Comparison of ENCODE assay signal across 14 cellular contexts in the genomic region with DNA sequence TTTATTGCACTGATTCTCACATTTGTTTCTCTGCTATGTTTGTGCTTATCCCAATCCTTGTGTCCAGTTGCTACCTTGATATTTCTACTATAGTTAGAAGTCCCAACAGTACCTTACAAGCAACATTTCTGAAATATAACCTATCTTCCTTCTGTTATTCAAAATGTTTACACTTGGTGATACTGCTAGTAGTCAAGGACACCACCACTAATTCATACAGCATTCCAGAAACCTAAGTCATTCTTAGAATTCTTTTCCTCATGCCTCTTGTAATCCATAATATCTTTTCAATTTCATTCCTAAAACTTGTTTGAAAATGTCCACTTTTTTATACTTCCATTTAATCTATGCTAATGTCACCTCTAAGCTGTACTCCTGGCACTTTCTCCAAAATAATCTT.
DNase-seq lines count a peak whose midpoint lies in the region; ATAC-seq lines count a peak whose summit lies in the region.
"Had no signal": no experiment of that assay in that cellular context is flagged by ENCODE, and none has a peak within 500 bp of the region (broad histone marks: within the 10 kb centered on the region; RNA-seq: fewer than 3 reads in every experiment).

No MANE protein-coding gene starts in this region.

- no peak for ATAC-seq in GM21786 (IDR thresholded peaks at IDR 0.05; ENCODE audit: unreplicated experiment)
- no peak for ATAC-seq in GM21526 (IDR thresholded peaks at IDR 0.05; ENCODE audit: low FRiP score, unreplicated experiment)
- ATAC-seq: HCT116 had no signal

- peak; percentile 8 for DNase-seq in HT1080 (ENCODE audit: low read depth)
- DNase-seq in astrocyte of the hippocampus (ENCODE audit: low read depth, low spot score) = peak; percentile 0
- DNase-seq in non-pigmented ciliary epithelial cell (ENCODE audit: low read depth) = peak; percentile 3
- DNase-seq in LoVo (ENCODE audit: low spot score) = no peak
- no peak for DNase-seq in central memory CD4-positive, alpha-beta T cell
- DNase-seq: BE2C; CD4-positive, alpha-beta memory T cell; DMS153; DMS79 treated with DMSO at 0.1 percent for 48 hours; EL; GF-D8 had no signal

Comparison
In these comparisons a context has a peak if more than half of its experiments do, and no peak if none do; other contexts are left out.
1. DNase-seq: peak in HT1080 (single experiment), astrocyte of the hippocampus (single experiment) and non-pigmented ciliary epithelial cell (single experiment); none in LoVo (single experiment) and central memory CD4-positive, alpha-beta T cell (single experiment).